In genomic region chr3:39443530-39443929, GRCh38 we compare ENCODE assay signal across 2 cellular contexts.
TF ChIP-seq lines count a peak whose summit lies in the region.

No MANE protein-coding gene starts in this region.

TF ChIP-seq in K562, 482 proteins besides CTCF, POLR2A, EP300 and RAD21:
- TF ChIP-seq ZBTB5 (IDR thresholded peaks at IDR 0.05) (no peak), NFATC3 (IDR thresholded peaks at IDR 0.05) (no peak), ZSCAN32 (CRISPR knock-in tag; IDR thresholded peaks at IDR 0.05) (no peak)

TF ChIP-seq in GM12891, 5 proteins besides CTCF, POLR2A, EP300 and RAD21:
- TF ChIP-seq TAF1 (IDR thresholded peaks at IDR 0.05; ENCODE audit: low read depth, low read length): no peak
- no peak for TF ChIP-seq POU2F2 (IDR thresholded peaks at IDR 0.05; ENCODE audit: low read depth, low read length)
- TF ChIP-seq SPI1 (IDR thresholded peaks at IDR 0.05; ENCODE audit: low read depth, low read length): no peak
- no peak for TF ChIP-seq POLR2AphosphoS5 (IDR thresholded peaks at IDR 0.05; ENCODE audit: low read depth, low read length)
- TF ChIP-seq PAX5 (IDR thresholded peaks at IDR 0.05; ENCODE audit: insufficient read depth, low read length, severe bottlenecking): no peak
